Comparison of ENCODE assay signal across 1 cellular context in genomic region chr9:109509625-109510024, GRCh38.
TF ChIP-seq lines count a peak whose summit lies in the region.

No MANE protein-coding gene starts in this region.

TF ChIP-seq in HepG2, 621 proteins besides CTCF, POLR2A, EP300 and RAD21 (continued from another document):
- TF ChIP-seq ZNF800 (CRISPR knock-in tag; IDR thresholded peaks at IDR 0.05) (no peak), AGO1 (IDR thresholded peaks at IDR 0.05; ENCODE audit: low read depth, low read length, poor library complexity, severe bottlenecking) (no peak), HOXA3 (CRISPR knock-in tag; IDR thresholded peaks at IDR 0.05) (no peak), MXD4 (CRISPR knock-in tag; IDR thresholded peaks at IDR 0.05) (no peak), ZNF30 (CRISPR knock-in tag; IDR thresholded peaks at IDR 0.05) (no peak), YY1 (IDR thresholded peaks at IDR 0.05; ENCODE audit: insufficient read depth, insufficient replicate concordance, low read depth, low read length) (no peak), ZNF777 (CRISPR knock-in tag; IDR thresholded peaks at IDR 0.05) (no peak), SMC3 (IDR thresholded peaks at IDR 0.05; ENCODE audit: low read length) (no peak), POLR2G (IDR thresholded peaks at IDR 0.05; ENCODE audit: low read depth, low read length) (no peak), HNF4A (CRISPR knock-in tag; IDR thresholded peaks at IDR 0.05) (no peak)
TF ChIP-seq in HepG2: peak in this region for 0.
